In the genomic region with DNA sequence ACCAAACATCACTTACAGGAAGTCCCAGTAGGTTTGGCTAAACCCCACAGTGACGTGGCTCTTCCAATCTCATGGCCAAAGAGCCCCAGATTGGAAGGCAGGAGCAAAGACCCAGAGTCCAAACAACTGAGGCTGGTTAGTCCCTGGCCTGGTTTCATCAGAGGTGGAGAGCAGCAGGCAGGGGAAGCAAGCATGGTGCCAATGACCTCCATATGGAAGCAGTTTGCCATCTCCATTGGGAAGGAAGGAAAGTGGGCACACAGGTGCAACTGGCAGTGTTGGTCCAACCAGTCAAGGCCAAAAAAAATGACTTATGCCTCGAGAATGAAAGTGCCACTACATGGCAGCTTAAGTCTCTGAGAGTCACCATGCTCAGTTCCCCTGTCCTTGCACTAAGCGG, we compare ENCODE assay signal across 1 cellular context.
TF ChIP-seq lines count a peak whose summit lies in the region.

No MANE protein-coding gene starts in this region.

TF ChIP-seq in H1, 55 proteins besides CTCF, POLR2A, EP300 and RAD21 (continued from another document):
- TF ChIP-seq, protein P1, sequence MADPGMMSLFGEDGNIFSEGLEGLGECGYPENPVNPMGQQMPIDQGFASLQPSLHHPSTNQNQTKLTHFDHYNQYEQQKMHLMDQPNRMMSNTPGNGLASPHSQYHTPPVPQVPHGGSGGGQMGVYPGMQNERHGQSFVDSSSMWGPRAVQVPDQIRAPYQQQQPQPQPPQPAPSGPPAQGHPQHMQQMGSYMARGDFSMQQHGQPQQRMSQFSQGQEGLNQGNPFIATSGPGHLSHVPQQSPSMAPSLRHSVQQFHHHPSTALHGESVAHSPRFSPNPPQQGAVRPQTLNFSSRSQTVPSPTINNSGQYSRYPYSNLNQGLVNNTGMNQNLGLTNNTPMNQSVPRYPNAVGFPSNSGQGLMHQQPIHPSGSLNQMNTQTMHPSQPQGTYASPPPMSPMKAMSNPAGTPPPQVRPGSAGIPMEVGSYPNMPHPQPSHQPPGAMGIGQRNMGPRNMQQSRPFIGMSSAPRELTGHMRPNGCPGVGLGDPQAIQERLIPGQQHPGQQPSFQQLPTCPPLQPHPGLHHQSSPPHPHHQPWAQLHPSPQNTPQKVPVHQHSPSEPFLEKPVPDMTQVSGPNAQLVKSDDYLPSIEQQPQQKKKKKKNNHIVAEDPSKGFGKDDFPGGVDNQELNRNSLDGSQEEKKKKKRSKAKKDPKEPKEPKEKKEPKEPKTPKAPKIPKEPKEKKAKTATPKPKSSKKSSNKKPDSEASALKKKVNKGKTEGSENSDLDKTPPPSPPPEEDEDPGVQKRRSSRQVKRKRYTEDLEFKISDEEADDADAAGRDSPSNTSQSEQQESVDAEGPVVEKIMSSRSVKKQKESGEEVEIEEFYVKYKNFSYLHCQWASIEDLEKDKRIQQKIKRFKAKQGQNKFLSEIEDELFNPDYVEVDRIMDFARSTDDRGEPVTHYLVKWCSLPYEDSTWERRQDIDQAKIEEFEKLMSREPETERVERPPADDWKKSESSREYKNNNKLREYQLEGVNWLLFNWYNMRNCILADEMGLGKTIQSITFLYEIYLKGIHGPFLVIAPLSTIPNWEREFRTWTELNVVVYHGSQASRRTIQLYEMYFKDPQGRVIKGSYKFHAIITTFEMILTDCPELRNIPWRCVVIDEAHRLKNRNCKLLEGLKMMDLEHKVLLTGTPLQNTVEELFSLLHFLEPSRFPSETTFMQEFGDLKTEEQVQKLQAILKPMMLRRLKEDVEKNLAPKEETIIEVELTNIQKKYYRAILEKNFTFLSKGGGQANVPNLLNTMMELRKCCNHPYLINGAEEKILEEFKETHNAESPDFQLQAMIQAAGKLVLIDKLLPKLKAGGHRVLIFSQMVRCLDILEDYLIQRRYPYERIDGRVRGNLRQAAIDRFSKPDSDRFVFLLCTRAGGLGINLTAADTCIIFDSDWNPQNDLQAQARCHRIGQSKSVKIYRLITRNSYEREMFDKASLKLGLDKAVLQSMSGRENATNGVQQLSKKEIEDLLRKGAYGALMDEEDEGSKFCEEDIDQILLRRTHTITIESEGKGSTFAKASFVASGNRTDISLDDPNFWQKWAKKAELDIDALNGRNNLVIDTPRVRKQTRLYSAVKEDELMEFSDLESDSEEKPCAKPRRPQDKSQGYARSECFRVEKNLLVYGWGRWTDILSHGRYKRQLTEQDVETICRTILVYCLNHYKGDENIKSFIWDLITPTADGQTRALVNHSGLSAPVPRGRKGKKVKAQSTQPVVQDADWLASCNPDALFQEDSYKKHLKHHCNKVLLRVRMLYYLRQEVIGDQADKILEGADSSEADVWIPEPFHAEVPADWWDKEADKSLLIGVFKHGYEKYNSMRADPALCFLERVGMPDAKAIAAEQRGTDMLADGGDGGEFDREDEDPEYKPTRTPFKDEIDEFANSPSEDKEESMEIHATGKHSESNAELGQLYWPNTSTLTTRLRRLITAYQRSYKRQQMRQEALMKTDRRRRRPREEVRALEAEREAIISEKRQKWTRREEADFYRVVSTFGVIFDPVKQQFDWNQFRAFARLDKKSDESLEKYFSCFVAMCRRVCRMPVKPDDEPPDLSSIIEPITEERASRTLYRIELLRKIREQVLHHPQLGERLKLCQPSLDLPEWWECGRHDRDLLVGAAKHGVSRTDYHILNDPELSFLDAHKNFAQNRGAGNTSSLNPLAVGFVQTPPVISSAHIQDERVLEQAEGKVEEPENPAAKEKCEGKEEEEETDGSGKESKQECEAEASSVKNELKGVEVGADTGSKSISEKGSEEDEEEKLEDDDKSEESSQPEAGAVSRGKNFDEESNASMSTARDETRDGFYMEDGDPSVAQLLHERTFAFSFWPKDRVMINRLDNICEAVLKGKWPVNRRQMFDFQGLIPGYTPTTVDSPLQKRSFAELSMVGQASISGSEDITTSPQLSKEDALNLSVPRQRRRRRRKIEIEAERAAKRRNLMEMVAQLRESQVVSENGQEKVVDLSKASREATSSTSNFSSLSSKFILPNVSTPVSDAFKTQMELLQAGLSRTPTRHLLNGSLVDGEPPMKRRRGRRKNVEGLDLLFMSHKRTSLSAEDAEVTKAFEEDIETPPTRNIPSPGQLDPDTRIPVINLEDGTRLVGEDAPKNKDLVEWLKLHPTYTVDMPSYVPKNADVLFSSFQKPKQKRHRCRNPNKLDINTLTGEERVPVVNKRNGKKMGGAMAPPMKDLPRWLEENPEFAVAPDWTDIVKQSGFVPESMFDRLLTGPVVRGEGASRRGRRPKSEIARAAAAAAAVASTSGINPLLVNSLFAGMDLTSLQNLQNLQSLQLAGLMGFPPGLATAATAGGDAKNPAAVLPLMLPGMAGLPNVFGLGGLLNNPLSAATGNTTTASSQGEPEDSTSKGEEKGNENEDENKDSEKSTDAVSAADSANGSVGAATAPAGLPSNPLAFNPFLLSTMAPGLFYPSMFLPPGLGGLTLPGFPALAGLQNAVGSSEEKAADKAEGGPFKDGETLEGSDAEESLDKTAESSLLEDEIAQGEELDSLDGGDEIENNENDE (IDR thresholded peaks at IDR 0.05; ENCODE audit: insufficient replicate concordance, low read length), result no peak
- TF ChIP-seq CREB1 (IDR thresholded peaks at IDR 0.05), result no peak
- TF ChIP-seq SP4 (IDR thresholded peaks at IDR 0.05; ENCODE audit: low read length), result no peak
- TF ChIP-seq TBP (IDR thresholded peaks at IDR 0.05; ENCODE audit: low read depth, low read length), result no peak
- no peak for TF ChIP-seq TAF1 (IDR thresholded peaks at IDR 0.05; ENCODE audit: low read depth, low read length)
- TF ChIP-seq KDM4A (IDR thresholded peaks at IDR 0.05; ENCODE audit: low read depth, low read length, severe bottlenecking), result no peak
- no peak for TF ChIP-seq CBX5 (IDR thresholded peaks at IDR 0.05; ENCODE audit: low read depth, low read length)
- TF ChIP-seq KDM5A (IDR thresholded peaks at IDR 0.05; ENCODE audit: low read length), result no peak
- no peak for TF ChIP-seq CHD2 (IDR thresholded peaks at IDR 0.05; ENCODE audit: low read length)
- TF ChIP-seq, protein P2, sequence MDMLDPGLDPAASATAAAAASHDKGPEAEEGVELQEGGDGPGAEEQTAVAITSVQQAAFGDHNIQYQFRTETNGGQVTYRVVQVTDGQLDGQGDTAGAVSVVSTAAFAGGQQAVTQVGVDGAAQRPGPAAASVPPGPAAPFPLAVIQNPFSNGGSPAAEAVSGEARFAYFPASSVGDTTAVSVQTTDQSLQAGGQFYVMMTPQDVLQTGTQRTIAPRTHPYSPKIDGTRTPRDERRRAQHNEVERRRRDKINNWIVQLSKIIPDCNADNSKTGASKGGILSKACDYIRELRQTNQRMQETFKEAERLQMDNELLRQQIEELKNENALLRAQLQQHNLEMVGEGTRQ (IDR thresholded peaks at IDR 0.05; ENCODE audit: low read length), result no peak
- no peak for TF ChIP-seq SRF (IDR thresholded peaks at IDR 0.05; ENCODE audit: low read depth, low read length)
- TF ChIP-seq SUZ12 (IDR thresholded peaks at IDR 0.05; ENCODE audit: low read length), result no peak
- TF ChIP-seq POU5F1 (IDR thresholded peaks at IDR 0.05; ENCODE audit: low read depth, low read length), result no peak
- no peak for TF ChIP-seq EZH2 (IDR thresholded peaks at IDR 0.05; ENCODE audit: low read depth, low read length, severe bottlenecking)
